Comparison of ENCODE assay signal across 22 cellular contexts in the genomic region with DNA sequence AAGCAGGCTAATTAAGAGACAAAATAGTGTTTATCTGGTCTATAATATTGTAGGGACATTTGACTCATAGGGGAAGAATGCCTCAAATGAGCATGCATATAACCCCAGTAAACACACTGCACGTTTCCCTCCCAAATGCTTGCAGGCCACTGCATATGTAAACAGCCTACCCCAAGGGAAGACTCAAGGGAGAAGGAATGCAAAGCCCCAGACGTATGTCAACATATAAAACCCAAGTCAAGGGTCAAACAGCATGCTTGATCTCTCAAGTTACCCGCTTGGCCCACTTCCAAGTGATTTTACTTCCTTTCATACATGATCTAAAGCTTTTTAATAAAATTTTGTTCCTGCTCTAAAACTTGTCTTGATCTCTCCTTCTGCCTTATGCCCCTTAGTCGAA.
DNase-seq lines count a peak whose midpoint lies in the region; ATAC-seq and TF ChIP-seq lines count a peak whose summit lies in the region.
"Had no signal": no experiment of that assay in that cellular context is flagged by ENCODE, and none has a peak within 500 bp of the region (broad histone marks: within the 10 kb centered on the region; RNA-seq: fewer than 3 reads in every experiment).

No MANE protein-coding gene starts in this region.

- H3K9me3 Mint-ChIP-seq in T-helper 2 cell treated with Interferon-gamma antibody and Interleukin-4, amounts not matched to agents 5 μg/mL and 100 μg/mL, for 36 hours = peaks cover 14% of the 10 kb centered on the region
- H3K9me3 Mint-ChIP-seq in CD8-positive, alpha-beta T cell = peaks cover 11% of the 10 kb centered on the region

- peaks cover 13% of the 10 kb centered on the region for H3K4me1 ChIP-seq in SJCRH30
- H3K4me1 ChIP-seq in CD8-positive, alpha-beta T cell (ENCODE audit: insufficient read depth, low read length) = no peaks in the 10 kb centered on the region
- H3K4me1 ChIP-seq: adrenal gland, right atrium auricular region had no signal

- DNase-seq in A172 (ENCODE audit: low spot score) = peak; percentile 4
- DNase-seq in H4 (ENCODE audit: low spot score) = peak; percentile 61
- peak; percentile 49 to 50 for DNase-seq in SJCRH30
- peak; percentile 85 for DNase-seq in fibroblast of villous mesenchyme (ENCODE audit: low read depth)
- no peak for DNase-seq in T-helper 2 cell treated with Interferon-gamma antibody and Interleukin-4, amounts not matched to agents 5 μg/mL and 100 μg/mL, for 36 hours (ENCODE audit: low spot score)
- DNase-seq in CD8-positive, alpha-beta T cell = no peak
- DNase-seq: ACHN; activated CD4-positive, CD25-positive, alpha-beta regulatory T cell treated with anti-CD3 and anti-CD28 coated beads, Interleukin-2, amount 50 U/mL, for 72 hours; activated CD8-positive, alpha-beta memory T cell treated with anti-CD3 and anti-CD28 coated beads, Interleukin-2, amount 10 ng/mL, durations not matched to agents 7 days and 5 days; adrenal gland; CD4-positive, CD25-positive, alpha-beta regulatory T cell; effector memory CD8-positive, alpha-beta T cell; hippocampal formation; left colon; NCI-H1092; NCI-H2171 treated with DMSO at 0.1 percent for 48 hours; occipital lobe; SHP77 treated with DMSO at 0.1 percent for 48 hours had no signal

- no peaks in the 10 kb centered on the region for H3K27me3 ChIP-seq in SJCRH30
- H3K27me3 ChIP-seq in CD8-positive, alpha-beta T cell (ENCODE audit: insufficient read depth, low read length) = no peaks in the 10 kb centered on the region
- H3K27me3 ChIP-seq: adrenal gland, right atrium auricular region had no signal

- intact Hi-C loops in CD8-positive, alpha-beta T cell (cut with DNase I, micrococcal nuclease) = no loop called here

- POLR2A ChIA-PET in CD8-positive, alpha-beta T cell (lab: Charles Lee) = no interaction called here

- H3K36me3 Mint-ChIP-seq in T-helper 2 cell treated with Interferon-gamma antibody and Interleukin-4, amounts not matched to agents 5 μg/mL and 100 μg/mL, for 36 hours (ENCODE audit: low read depth) = no peaks in the 10 kb centered on the region
- no peaks in the 10 kb centered on the region for H3K36me3 Mint-ChIP-seq in CD8-positive, alpha-beta T cell
- H3K36me3 Mint-ChIP-seq: activated CD8-positive, alpha-beta memory T cell treated with anti-CD3 and anti-CD28 coated beads, Interleukin-2, amount 10 ng/mL, durations not matched to agents 7 days and 5 days; CD4-positive, CD25-positive, alpha-beta regulatory T cell had no signal

- H3K9me3 ChIP-seq in SJCRH30 (replicated peaks) = no peaks in the 10 kb centered on the region
- H3K9me3 ChIP-seq in CD8-positive, alpha-beta T cell (ENCODE audit: low read length) = no peaks in the 10 kb centered on the region
- H3K9me3 ChIP-seq: adrenal gland, right atrium auricular region had no signal

- no peak for ATAC-seq in CD8-positive, alpha-beta T cell
- no peak for ATAC-seq in HG03565 (IDR thresholded peaks at IDR 0.05; ENCODE audit: unreplicated experiment)
- no peak for ATAC-seq in HG02885 (IDR thresholded peaks at IDR 0.05; ENCODE audit: poor library complexity, unreplicated experiment)
- ATAC-seq: activated CD8-positive, alpha-beta memory T cell treated with anti-CD3 and anti-CD28 coated beads, Interleukin-2, amount 10 ng/mL, durations not matched to agents 7 days and 5 days; effector memory CD8-positive, alpha-beta T cell; K562; left colon had no signal

- H3K4me3 ChIP-seq in SJCRH30 = no peak overlapping the region
- H3K4me3 ChIP-seq in fibroblast of villous mesenchyme (ENCODE audit: low read depth, low read length) = no peak overlapping the region
- no peak overlapping the region for H3K4me3 ChIP-seq in CD8-positive, alpha-beta T cell (ENCODE audit: low read depth, low read length)
- H3K4me3 ChIP-seq: adrenal gland, K562, right atrium auricular region had no signal

- H3K4me3 Mint-ChIP-seq in T-helper 2 cell treated with Interferon-gamma antibody and Interleukin-4, amounts not matched to agents 5 μg/mL and 100 μg/mL, for 36 hours = no peak overlapping the region
- no peak overlapping the region for H3K4me3 Mint-ChIP-seq in CD8-positive, alpha-beta T cell
- H3K4me3 Mint-ChIP-seq: activated CD8-positive, alpha-beta memory T cell treated with anti-CD3 and anti-CD28 coated beads, Interleukin-2, amount 10 ng/mL, durations not matched to agents 7 days and 5 days; CD4-positive, CD25-positive, alpha-beta regulatory T cell; effector memory CD8-positive, alpha-beta T cell had no signal

- H3K27ac ChIP-seq in SJCRH30 = no peak overlapping the region
- no peak overlapping the region for H3K27ac ChIP-seq in CD8-positive, alpha-beta T cell (ENCODE audit: low read depth, low read length)
- H3K27ac ChIP-seq: adrenal gland, right atrium auricular region had no signal

- H3K36me3 ChIP-seq in SJCRH30 = no peaks in the 10 kb centered on the region
- no peaks in the 10 kb centered on the region for H3K36me3 ChIP-seq in CD8-positive, alpha-beta T cell (ENCODE audit: insufficient read depth, low read length)
- H3K36me3 ChIP-seq: adrenal gland, right atrium auricular region had no signal

- H3K27ac Mint-ChIP-seq in T-helper 2 cell treated with Interferon-gamma antibody and Interleukin-4, amounts not matched to agents 5 μg/mL and 100 μg/mL, for 36 hours = no peak overlapping the region
- no peak overlapping the region for H3K27ac Mint-ChIP-seq in CD8-positive, alpha-beta T cell
- H3K27ac Mint-ChIP-seq: activated CD8-positive, alpha-beta memory T cell treated with anti-CD3 and anti-CD28 coated beads, Interleukin-2, amount 10 ng/mL, durations not matched to agents 7 days and 5 days; CD4-positive, CD25-positive, alpha-beta regulatory T cell; effector memory CD8-positive, alpha-beta T cell had no signal

- CTCF ChIA-PET in CD8-positive, alpha-beta T cell (lab: Charles Lee) = no interaction called here

- H3K27me3 Mint-ChIP-seq in T-helper 2 cell treated with Interferon-gamma antibody and Interleukin-4, amounts not matched to agents 5 μg/mL and 100 μg/mL, for 36 hours (ENCODE audit: low read depth) = no peaks in the 10 kb centered on the region
- no peaks in the 10 kb centered on the region for H3K27me3 Mint-ChIP-seq in CD8-positive, alpha-beta T cell (ENCODE audit: low read depth)
- H3K27me3 Mint-ChIP-seq: activated CD8-positive, alpha-beta memory T cell treated with anti-CD3 and anti-CD28 coated beads, Interleukin-2, amount 10 ng/mL, durations not matched to agents 7 days and 5 days; CD4-positive, CD25-positive, alpha-beta regulatory T cell; effector memory CD8-positive, alpha-beta T cell had no signal

- H3K4me1 Mint-ChIP-seq in T-helper 2 cell treated with Interferon-gamma antibody and Interleukin-4, amounts not matched to agents 5 μg/mL and 100 μg/mL, for 36 hours (ENCODE audit: low read depth) = no peaks in the 10 kb centered on the region
- H3K4me1 Mint-ChIP-seq in CD8-positive, alpha-beta T cell (ENCODE audit: low read depth) = no peaks in the 10 kb centered on the region
- H3K4me1 Mint-ChIP-seq: activated CD8-positive, alpha-beta memory T cell treated with anti-CD3 and anti-CD28 coated beads, Interleukin-2, amount 10 ng/mL, durations not matched to agents 7 days and 5 days; CD4-positive, CD25-positive, alpha-beta regulatory T cell had no signal

- TF ChIP-seq CTCF in fibroblast of villous mesenchyme (IDR thresholded peaks at IDR 0.05; ENCODE audit: insufficient read depth, low read depth, low read length) = no peak
- no peak for TF ChIP-seq CTCF in CD8-positive, alpha-beta T cell (IDR thresholded peaks at IDR 0.05)

Comparison
In these comparisons a context has a peak if more than half of its experiments do, and no peak if none do; other contexts are left out.
1. DNase-seq: peak in A172 (single experiment), H4 (single experiment), SJCRH30 (2 of 2) and fibroblast of villous mesenchyme (single experiment); none in T-helper 2 cell treated with Interferon-gamma antibody and Interleukin-4, amounts not matched to agents 5 μg/mL and 100 μg/mL, for 36 hours (single experiment) and CD8-positive, alpha-beta T cell (0 of 7).